In the genomic region with DNA sequence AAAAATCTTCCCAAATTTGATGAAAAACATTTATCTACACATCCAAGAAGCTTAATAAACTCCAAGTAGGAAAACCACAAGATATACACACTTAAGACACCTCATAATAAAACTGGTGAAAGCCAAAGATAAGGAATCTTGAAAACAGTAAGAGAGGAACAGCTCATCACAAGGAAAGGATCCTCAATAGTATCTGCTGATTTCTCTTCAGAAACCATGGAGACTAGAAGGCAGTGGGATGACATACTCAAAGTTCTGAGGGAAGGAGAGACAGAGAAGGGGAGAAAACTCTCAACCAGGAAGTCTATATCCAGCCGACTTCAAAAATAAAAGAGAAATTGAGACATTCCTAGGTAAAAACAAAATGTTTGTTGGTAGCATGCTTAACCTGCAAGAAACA, we compare ENCODE assay signal across 23 cellular contexts.
"Had no signal": no experiment of that assay in that cellular context is flagged by ENCODE, and none has a peak within 500 bp of the region (broad histone marks: within the 10 kb centered on the region; RNA-seq: fewer than 3 reads in every experiment).

No MANE protein-coding gene starts in this region.

- H3K4me1 ChIP-seq: Peyer's patch, SJCRH30 had no signal

- H3K4me3 ChIP-seq: PC-9, Peyer's patch, SJCRH30 had no signal

- H3K4me2 ChIP-seq: PC-9 had no signal

- H3K27ac ChIP-seq: HL-60, PC-9, Peyer's patch, SJCRH30 had no signal

- H2AFZ ChIP-seq: PC-9 had no signal

- ATAC-seq: Right ventricle myocardium inferior, SK-N-SH treated with all-trans-retinoic acid at 6 μM for 48 hours had no signal

- H3K27me3 ChIP-seq: Peyer's patch, SJCRH30 had no signal

- DNase-seq: Karpas-422, KBM-7, MM.1S, NCI-H1092 treated with DMSO at 0.1 percent for 48 hours, NCI-H1436, NCI-H187, NCI-H2029, NCI-H2081 treated with DMSO at 0.1 percent for 48 hours, NCI-H2171, NCI-H226, NCI-H446, NCI-H510A, NCI-H524 treated with DMSO at 0.1 percent for 48 hours, NCI-H69, NCI-H774, PC-9, Peyer's patch, SHP77 treated with DMSO at 0.1 percent for 48 hours, SJCRH30 had no signal

- H3K9me3 ChIP-seq: Peyer's patch, SJCRH30 had no signal

- H3K36me3 ChIP-seq: SJCRH30 had no signal

- FAIRE-seq: HTR-8/SVneo had no signal
